8 cellular contexts compared by ENCODE assay signal in the genomic region with DNA sequence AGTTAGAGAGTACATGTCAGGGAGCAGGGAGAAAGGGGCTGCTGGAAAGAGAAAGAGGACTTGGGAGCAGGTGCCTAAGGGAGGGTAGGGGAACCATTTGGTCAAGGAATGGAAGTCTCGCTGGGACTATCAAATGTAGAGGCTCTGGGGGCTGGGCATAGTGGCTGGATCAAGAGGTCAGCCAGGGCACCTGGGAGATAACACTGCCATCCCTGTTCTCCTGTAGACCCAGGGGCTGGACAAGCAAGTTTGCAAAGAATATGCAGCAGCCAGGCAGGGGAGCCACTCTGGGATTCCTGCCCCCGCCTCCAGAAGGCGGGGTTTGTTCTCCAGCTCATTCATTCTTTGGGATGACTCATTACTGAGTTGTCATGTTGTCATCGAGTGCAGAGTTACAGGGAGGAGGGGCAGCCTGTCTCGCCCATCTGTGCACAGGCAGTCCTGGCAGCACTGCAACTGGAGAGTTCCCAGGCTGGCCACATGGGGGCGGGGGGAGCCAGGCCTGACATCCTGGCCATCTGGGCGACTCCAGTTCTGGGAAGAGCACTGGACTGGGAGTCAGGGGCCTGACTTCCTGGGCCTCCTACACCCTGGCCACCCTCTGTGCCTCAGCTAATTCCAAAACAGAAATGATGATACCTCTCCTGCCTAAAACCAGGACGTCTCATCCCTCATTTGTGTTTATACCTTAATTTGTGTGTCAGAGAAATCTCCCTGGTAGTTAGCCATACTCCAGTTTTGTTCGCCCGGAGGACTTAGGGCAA. TPM values are rescaled to one million over a fixed set of nuclear protein-coding genes. Genes with fewer than 3 reads are reported as not detected.
DNase-seq lines count a peak whose midpoint lies in the region; ATAC-seq and TF ChIP-seq lines count a peak whose summit lies in the region.

No MANE protein-coding gene starts in this region.

- peak overlapping the region in 6 of 7 donors; percentile 66 to 93 (median 80) for H3K27ac Mint-ChIP-seq in CD14-positive monocyte

- H3K9me3 Mint-ChIP-seq in CD14-positive monocyte, result no peaks in the 10 kb centered on the region

- ATAC-seq in GM19438 (IDR thresholded peaks at IDR 0.05; ENCODE audit: low read depth, unreplicated experiment) (peak; percentile 72), HG03558 (IDR thresholded peaks at IDR 0.05; ENCODE audit: extremely low read depth, unreplicated experiment) (peak; percentile 87), left lobe of liver (peak; percentile 97)

- H3K4me3 ChIP-seq in choroid plexus epithelial cell (ENCODE audit: low read depth, low read length), result no peak overlapping the region

- H3K4me1 Mint-ChIP-seq in CD14-positive monocyte, result peaks cover 14% of the 10 kb centered on the region

- peak; percentile 94 for TF ChIP-seq CTCF in CD14-positive monocyte (IDR thresholded peaks at IDR 0.05)
- peak; percentile 96 for TF ChIP-seq CTCF in choroid plexus epithelial cell (conservative IDR thresholded peaks at IDR 0.05; ENCODE audit: low read depth, low read length)

- peaks cover 4 to 9% (median 8%) of the 10 kb centered on the region in 3 donors for H3K27me3 Mint-ChIP-seq in CD14-positive monocyte (ENCODE audit: low read depth in 3 of 3)

- DNase-seq in CD14-positive monocyte (ENCODE audit: low spot score) (peak; percentile 96), NCI-H526 (lab: John Stamatoyannopoulos, UW) (peak; percentile 74 to 86), choroid plexus epithelial cell (ENCODE audit: low read depth) (peak; percentile 98), left lobe of liver (ENCODE audit: low spot score) (peak; percentile 91)
- DNase-seq in activated CD4-positive, alpha-beta T cell treated with anti-CD3 and anti-CD28 coated beads for 48 hours, result peak; percentile 92
- DNase-seq in stimulated activated CD4-positive, alpha-beta T cell treated with anti-CD3 and anti-CD28 coated beads, Interleukin-4, amount 100 ng/mL, for 4 hours, result peak; percentile 79 to 86

- no peaks in the 10 kb centered on the region for H3K36me3 Mint-ChIP-seq in CD14-positive monocyte

- no peak overlapping the region for H3K4me3 Mint-ChIP-seq in CD14-positive monocyte

- intact Hi-C loops in CD14-positive monocyte (cut with micrococcal nuclease), result loop anchor here in 1 of 2 donors (5.0 kb wide), 1 partner anchor 76 kb away; no protein-coding TSS in a partner anchor

RNA-seq across cellular contexts. Expression of gene ZFAND3, which starts 28.2 kb away (rescaled TPM):
- polyA plus RNA-seq in CD14-positive monocyte, result 10 to 100 TPM; 11.5 to 11.7 TPM
- 41.0 TPM for total RNA-seq in left lobe of liver
